17 cellular contexts compared by ENCODE assay signal in the genomic region with DNA sequence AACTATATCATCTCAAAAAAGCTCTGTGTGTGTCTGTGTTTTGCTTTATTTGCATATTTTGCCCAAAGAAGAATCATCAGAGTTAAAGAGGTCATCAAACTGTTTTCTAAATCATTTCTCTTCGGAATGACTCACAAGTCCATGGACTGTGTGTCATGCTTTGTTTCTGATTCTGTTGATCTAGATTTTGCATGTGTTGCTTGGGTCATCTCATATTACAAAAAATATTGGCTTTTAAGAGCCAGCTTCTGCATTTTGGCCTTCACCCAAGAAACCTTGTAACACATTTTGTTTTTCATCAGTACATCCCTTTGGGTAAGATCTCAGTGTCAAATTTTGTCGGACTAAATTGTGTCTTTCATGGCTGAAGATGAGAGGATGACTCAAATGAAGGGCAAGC.
DNase-seq lines count a peak whose midpoint lies in the region; ATAC-seq, FAIRE-seq and TF ChIP-seq lines count a peak whose summit lies in the region.
"Had no signal": no experiment of that assay in that cellular context is flagged by ENCODE, and none has a peak within 500 bp of the region (broad histone marks: within the 10 kb centered on the region; RNA-seq: fewer than 3 reads in every experiment).

No MANE protein-coding gene starts in this region.

- ATAC-seq in gastrocnemius medialis: peak; percentile 73 to 85
- no peak for ATAC-seq in GM21423 (IDR thresholded peaks at IDR 0.05; ENCODE audit: unreplicated experiment)
- ATAC-seq: activated CD4-positive, alpha-beta T cell treated with anti-CD3 and anti-CD28 coated beads for 36 hours; activated T-cell treated with anti-CD3 and anti-CD28 coated beads, Interleukin-2, amount 50 U/mL, for 4 hours; sciatic nerve had no signal

- H3K9me3 ChIP-seq in gastrocnemius medialis: no peaks in the 10 kb centered on the region
- H3K9me3 ChIP-seq: esophagus muscularis mucosa had no signal

- in situ Hi-C loops in gastrocnemius medialis (cut with MboI; ENCODE audit: low sequenced_read_pairs in 4 of 4): no loop called here

- TF ChIP-seq CTCF in gastrocnemius medialis (IDR thresholded peaks at IDR 0.05 in 4 of 5, conservative IDR thresholded peaks at IDR 0.05 in 1 of 5): no peak

- peak; percentile 81 for DNase-seq in GM04504 (ENCODE audit: low read depth)
- peak; percentile 65 for DNase-seq in NCI-H526 (lab: John Stamatoyannopoulos, UW)
- DNase-seq in dermis blood vessel endothelial cell: peak; percentile 89
- peak in 1 of 2 donors; percentile 19 for DNase-seq in gastrocnemius medialis
- no peak for DNase-seq in urothelium cell line (ENCODE audit: low spot score)
- DNase-seq in posterior cingulate gyrus: no peak
- DNase-seq: activated CD4-positive, alpha-beta T cell treated with anti-CD3 and anti-CD28 coated beads for 36 hours; activated T-cell treated with anti-CD3 and anti-CD28 coated beads, Interleukin-2, amount 50 U/mL, for 4 hours; H7; islet precursor cell; naive B cell; NCI-H1417 treated with DMSO at 0.1 percent for 48 hours; T-helper 1 cell had no signal

- peaks cover 0 to 22% of the 10 kb centered on the region in 2 donors for H3K4me1 ChIP-seq in gastrocnemius medialis

- intact Hi-C loops in gastrocnemius medialis (cut with DNase I; ENCODE audit: low total_unique reads) (no loop called here), posterior cingulate gyrus (cut with DNase I) (no loop called here)

- H3K27ac ChIP-seq in gastrocnemius medialis: peak overlapping the region in 3 of 4 donors; percentile 25 to 59 (median 47)
- H3K27ac ChIP-seq: cardiac muscle cell, esophagus muscularis mucosa had no signal

- H3K27me3 ChIP-seq in gastrocnemius medialis: no peaks in the 10 kb centered on the region
- H3K27me3 ChIP-seq: cardiac muscle cell, esophagus muscularis mucosa had no signal

- no peak for FAIRE-seq in urothelium cell line (lab: Jason Lieb, UNC)

- no peaks in the 10 kb centered on the region for H3K36me3 ChIP-seq in gastrocnemius medialis
- H3K36me3 ChIP-seq: cardiac muscle cell, esophagus muscularis mucosa had no signal

- no peak for TF ChIP-seq POLR2A in gastrocnemius medialis (IDR thresholded peaks at IDR 0.05)

- H3K4me3 ChIP-seq in gastrocnemius medialis: no peak overlapping the region
- H3K4me3 ChIP-seq: cardiac muscle cell, esophagus muscularis mucosa had no signal

Comparison
In these comparisons a context has a peak if more than half of its experiments do, and no peak if none do; other contexts are left out.
1. DNase-seq: peak in GM04504 (single experiment), NCI-H526 (2 of 2) and dermis blood vessel endothelial cell (single experiment); none in urothelium cell line (single experiment) and posterior cingulate gyrus (0 of 10).